Comparison of ENCODE assay signal across 2 cellular contexts in the genomic region with DNA sequence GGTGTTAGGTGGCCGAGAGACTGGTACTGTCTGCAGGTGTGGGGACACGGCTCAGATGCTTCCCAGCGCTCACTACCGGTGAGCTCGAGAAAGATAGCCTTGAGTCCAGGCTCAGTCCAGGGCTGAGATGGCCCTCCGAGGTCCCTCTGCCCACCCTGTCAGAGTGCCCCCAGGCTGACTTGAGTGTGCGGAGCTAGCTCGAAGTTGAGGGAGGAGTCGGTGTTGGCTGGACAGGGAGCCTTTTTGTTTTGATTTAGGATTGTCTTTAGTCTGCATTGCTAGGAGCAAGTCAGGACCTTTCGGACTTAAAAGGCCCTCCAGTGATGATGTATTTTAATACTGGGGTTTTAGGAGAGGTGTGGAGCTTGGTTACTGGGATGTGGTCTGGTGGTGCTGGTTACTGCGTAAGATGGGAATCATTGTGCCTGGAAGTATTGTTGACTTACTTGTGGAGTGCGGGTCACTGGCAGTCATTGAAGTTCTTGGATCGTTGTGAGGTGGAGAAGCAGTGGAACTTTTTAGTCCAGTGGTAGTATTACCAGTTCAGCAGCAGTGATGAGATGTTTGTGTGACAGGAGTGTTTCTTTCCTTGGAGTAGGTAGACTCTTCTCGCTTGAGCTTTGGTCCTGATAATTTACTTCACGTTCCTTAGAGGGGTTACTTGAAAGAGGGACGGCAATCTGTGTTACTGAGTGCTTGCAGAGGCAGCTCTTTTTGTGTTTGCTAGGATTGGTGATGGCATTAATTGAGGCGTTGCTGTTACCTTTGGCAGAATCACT.
TF ChIP-seq lines count a peak whose summit lies in the region.

No MANE protein-coding gene starts in this region.

TF ChIP-seq in A549, 52 proteins besides CTCF, POLR2A, EP300 and RAD21:
- no peak for TF ChIP-seq NR3C1 (IDR thresholded peaks at IDR 0.05)
- TF ChIP-seq, protein P1, sequence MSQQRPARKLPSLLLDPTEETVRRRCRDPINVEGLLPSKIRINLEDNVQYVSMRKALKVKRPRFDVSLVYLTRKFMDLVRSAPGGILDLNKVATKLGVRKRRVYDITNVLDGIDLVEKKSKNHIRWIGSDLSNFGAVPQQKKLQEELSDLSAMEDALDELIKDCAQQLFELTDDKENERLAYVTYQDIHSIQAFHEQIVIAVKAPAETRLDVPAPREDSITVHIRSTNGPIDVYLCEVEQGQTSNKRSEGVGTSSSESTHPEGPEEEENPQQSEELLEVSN (IDR thresholded peaks at IDR 0.05; ENCODE audit: borderline replicate concordance, low read depth) = no peak
- TF ChIP-seq ESRRA (IDR thresholded peaks at IDR 0.05; ENCODE audit: borderline replicate concordance, low read length) = no peak
- no peak for TF ChIP-seq SMC3 (IDR thresholded peaks at IDR 0.05)
- TF ChIP-seq CEBPB (IDR thresholded peaks at IDR 0.05) = no peak
- TF ChIP-seq KDM1A (IDR thresholded peaks at IDR 0.05; ENCODE audit: low read depth) = no peak
- TF ChIP-seq CBX8 (IDR thresholded peaks at IDR 0.05) = no peak
- TF ChIP-seq, protein P2, sequence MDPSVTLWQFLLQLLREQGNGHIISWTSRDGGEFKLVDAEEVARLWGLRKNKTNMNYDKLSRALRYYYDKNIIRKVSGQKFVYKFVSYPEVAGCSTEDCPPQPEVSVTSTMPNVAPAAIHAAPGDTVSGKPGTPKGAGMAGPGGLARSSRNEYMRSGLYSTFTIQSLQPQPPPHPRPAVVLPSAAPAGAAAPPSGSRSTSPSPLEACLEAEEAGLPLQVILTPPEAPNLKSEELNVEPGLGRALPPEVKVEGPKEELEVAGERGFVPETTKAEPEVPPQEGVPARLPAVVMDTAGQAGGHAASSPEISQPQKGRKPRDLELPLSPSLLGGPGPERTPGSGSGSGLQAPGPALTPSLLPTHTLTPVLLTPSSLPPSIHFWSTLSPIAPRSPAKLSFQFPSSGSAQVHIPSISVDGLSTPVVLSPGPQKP (IDR thresholded peaks at IDR 0.05; ENCODE audit: low read depth, low read length) = no peak
- no peak for TF ChIP-seq JUNB (IDR thresholded peaks at IDR 0.05)
- TF ChIP-seq MAZ (IDR thresholded peaks at IDR 0.05; ENCODE audit: borderline replicate concordance, low read depth, low read length) = no peak
- TF ChIP-seq CBX2 (IDR thresholded peaks at IDR 0.05; ENCODE audit: borderline replicate concordance, low read depth) = no peak
- TF ChIP-seq NPAS2 (CRISPR knock-in tag; IDR thresholded peaks at IDR 0.05; ENCODE audit: borderline replicate concordance) = no peak
- no peak for TF ChIP-seq TP53 (CRISPR knock-in tag; IDR thresholded peaks at IDR 0.05)
- no peak for TF ChIP-seq HOXA7 (CRISPR knock-in tag; IDR thresholded peaks at IDR 0.05)

TF ChIP-seq in endothelial cell of umbilical vein, 7 proteins besides CTCF, POLR2A, EP300 and RAD21:
- TF ChIP-seq JUN (IDR thresholded peaks at IDR 0.05; ENCODE audit: borderline replicate concordance, insufficient read depth, insufficient read length, low read depth) (no peak), POLR2AphosphoS5 (IDR thresholded peaks at IDR 0.05; ENCODE audit: insufficient read depth, low read depth, low read length) (no peak), EZH2 (IDR thresholded peaks at IDR 0.05; ENCODE audit: borderline replicate concordance, low read depth, low read length, severe bottlenecking) (no peak), FOS (IDR thresholded peaks at IDR 0.05; ENCODE audit: borderline replicate concordance, insufficient read depth, low read length) (no peak), MYC (IDR thresholded peaks at IDR 0.05; ENCODE audit: low read depth, low read length) (no peak), GATA2 (IDR thresholded peaks at IDR 0.05; ENCODE audit: insufficient read depth, insufficient read length, low read depth, low read length) (no peak)
- TF ChIP-seq, protein P3, sequence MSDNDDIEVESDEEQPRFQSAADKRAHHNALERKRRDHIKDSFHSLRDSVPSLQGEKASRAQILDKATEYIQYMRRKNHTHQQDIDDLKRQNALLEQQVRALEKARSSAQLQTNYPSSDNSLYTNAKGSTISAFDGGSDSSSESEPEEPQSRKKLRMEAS (IDR thresholded peaks at IDR 0.05; ENCODE audit: insufficient read depth, insufficient read length) = no peak
